8 cellular contexts compared by ENCODE assay signal in the genomic region with DNA sequence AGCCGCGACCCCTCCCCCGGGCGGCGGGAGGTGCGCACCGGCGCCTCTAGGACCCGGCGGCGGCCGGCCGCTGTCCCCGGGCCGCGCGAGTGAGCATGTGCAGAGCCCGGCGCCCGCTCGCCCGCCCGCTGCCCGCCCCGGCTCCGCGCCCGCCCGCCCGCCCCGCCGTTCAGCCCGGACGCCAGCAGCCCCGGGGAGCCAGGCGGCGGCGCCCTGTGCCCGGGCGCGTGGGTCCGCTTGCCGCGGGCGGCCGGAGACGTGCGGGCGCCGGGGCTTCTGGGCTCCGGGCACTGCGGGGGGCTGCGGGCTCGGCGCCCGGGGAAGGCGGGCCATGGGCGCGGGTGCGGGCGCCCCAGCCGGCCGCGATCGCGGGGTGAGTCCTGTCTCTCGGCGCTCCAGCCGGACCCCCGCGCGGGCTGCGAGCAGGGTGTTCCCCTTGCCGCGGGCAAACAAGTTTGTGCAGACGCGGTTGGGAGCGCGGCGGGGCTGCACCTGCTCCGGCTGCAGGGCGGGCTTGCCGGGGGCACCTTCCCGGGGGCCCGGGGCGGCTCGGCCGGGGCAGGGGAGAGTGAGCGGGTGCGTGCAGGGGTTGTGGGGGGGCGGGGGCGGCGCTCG. TPM values are rescaled to one million over a fixed set of nuclear protein-coding genes. Genes with fewer than 3 reads are reported as not detected.
DNase-seq lines count a peak whose midpoint lies in the region; ATAC-seq and TF ChIP-seq lines count a peak whose summit lies in the region.

A gene (plus strand): TSS at position 100 of the 615 bp plus-strand sequence. CDS start 10,280 bp downstream, outside the sequence.

- no peaks in the 10 kb centered on the region for H3K9me3 Mint-ChIP-seq in stimulated activated naive CD8-positive, alpha-beta T cell treated with anti-CD3 and anti-CD28 coated beads, Interleukin-15, Interleukin-2, amounts not matched to agents 100 ng/mL and 50 ng/mL, for 24 hours

- H3K27ac Mint-ChIP-seq in stimulated activated naive CD8-positive, alpha-beta T cell treated with anti-CD3 and anti-CD28 coated beads, Interleukin-15, Interleukin-2, amounts not matched to agents 100 ng/mL and 50 ng/mL, for 24 hours = no peak within 1 kb of the TSS

- no peaks in the 10 kb centered on the region for H3K9me3 ChIP-seq in HUES48 (ENCODE audit: control insufficient read depth, insufficient read depth, low read length)
- H3K9me3 ChIP-seq in left lung = no peaks in the 10 kb centered on the region

- peaks cover 13% of the 10 kb centered on the region for H3K4me1 Mint-ChIP-seq in stimulated activated naive CD8-positive, alpha-beta T cell treated with anti-CD3 and anti-CD28 coated beads, Interleukin-15, Interleukin-2, amounts not matched to agents 100 ng/mL and 50 ng/mL, for 24 hours (ENCODE audit: low read depth)

- peak within 1 kb of the TSS; percentile 68 for H3K4me3 Mint-ChIP-seq in stimulated activated naive CD8-positive, alpha-beta T cell treated with anti-CD3 and anti-CD28 coated beads, Interleukin-15, Interleukin-2, amounts not matched to agents 100 ng/mL and 50 ng/mL, for 24 hours

- H3K4me3 ChIP-seq in HUES48 (ENCODE audit: low read depth, low read length) = peak within 1 kb of the TSS; percentile 69
- peak within 1 kb of the TSS; percentile 31 to 42 for H3K4me3 ChIP-seq in left lung

- H3K27me3 Mint-ChIP-seq in stimulated activated naive CD8-positive, alpha-beta T cell treated with anti-CD3 and anti-CD28 coated beads, Interleukin-15, Interleukin-2, amounts not matched to agents 100 ng/mL and 50 ng/mL, for 24 hours = peaks cover 63% of the 10 kb centered on the region

- H3K27me3 ChIP-seq in HUES48 (ENCODE audit: control insufficient read depth, insufficient read depth, low read length) (peaks cover 35% of the 10 kb centered on the region), left lung (peaks cover 6 to 93% of the 10 kb centered on the region in 2 donors)

- H3K27ac ChIP-seq in HUES48 (ENCODE audit: low read depth, low read length) (no peak within 1 kb of the TSS), caudate nucleus (ENCODE audit: low read depth, low read length) (peak within 1 kb of the TSS; percentile 36), left lung (no peak within 1 kb of the TSS)

- ATAC-seq in left lung (peak; percentile 63), HG02798 (IDR thresholded peaks at IDR 0.05; ENCODE audit: poor library complexity, unreplicated experiment) (no peak), HG02642 (IDR thresholded peaks at IDR 0.05; ENCODE audit: poor library complexity, unreplicated experiment) (no peak)

- H3K9ac ChIP-seq in HUES48 (ENCODE audit: low read depth, low read length) = no peak within 1 kb of the TSS

- H3K4me1 ChIP-seq in HUES48 (ENCODE audit: control insufficient read depth, insufficient read depth, low read length) (peaks cover 5% of the 10 kb centered on the region; the same call in 1 of the 2 replicates), left lung (peaks cover 0 to 7% of the 10 kb centered on the region in 2 donors)

- DNase-seq in AG08396 (ENCODE audit: low spot score) (peak; percentile 72), caudate nucleus (lab: John Stamatoyannopoulos, UW) (peak in 43 of 61 donors; percentile 12 to 80 (median 44)), left lung (no peak), DMS153 (lab: John Stamatoyannopoulos, UW) (no peak)

- peaks cover 3% of the 10 kb centered on the region for H3K36me3 Mint-ChIP-seq in stimulated activated naive CD8-positive, alpha-beta T cell treated with anti-CD3 and anti-CD28 coated beads, Interleukin-15, Interleukin-2, amounts not matched to agents 100 ng/mL and 50 ng/mL, for 24 hours (ENCODE audit: low read depth)

- H3K36me3 ChIP-seq in HUES48 (ENCODE audit: control insufficient read depth, insufficient read depth, low read length) (no peaks in the 10 kb centered on the region), left lung (no peaks in the 10 kb centered on the region)

- TF ChIP-seq CTCF in left lung (IDR thresholded peaks at IDR 0.05) = no peak

- intact Hi-C loops in left lung (cut with DNase I) = no loop called here

RNA-seq across cellular contexts. Expression of the gene that starts here (rescaled TPM):
- total RNA-seq in left lung = 1 to 10 TPM; 2.9 to 3.9 TPM

Comparison
In these comparisons a context has a peak if more than half of its experiments do, and no peak if none do; other contexts are left out.
1. DNase-seq: peak in AG08396 (single experiment) and caudate nucleus (43 of 61); none in left lung (0 of 2) and DMS153 (single experiment).